In genomic region chr2:237774811-237775553, GRCh38 we compare ENCODE assay signal across 9 cellular contexts. TPM values are rescaled to one million over a fixed set of nuclear protein-coding genes. Genes with fewer than 3 reads are reported as not detected.
DNase-seq lines count a peak whose midpoint lies in the region; ATAC-seq and TF ChIP-seq lines count a peak whose summit lies in the region.
"Had no signal": no experiment of that assay in that cellular context is flagged by ENCODE, and none has a peak within 500 bp of the region (broad histone marks: within the 10 kb centered on the region; RNA-seq: fewer than 3 reads in every experiment).

No MANE protein-coding gene starts in this region.

- no peaks in the 10 kb centered on the region for H3K9me3 ChIP-seq in right cardiac atrium (ENCODE audit: control insufficient read depth, low read length)

- DNase-seq in NCI-H2081 (lab: John Stamatoyannopoulos, UW) (peak; percentile 43 to 71), NCI-H2081 treated with DMSO at 0.1 percent for 48 hours (lab: John Stamatoyannopoulos, UW) (no peak), HuH-7 (ENCODE audit: low spot score) (peak; percentile 77), RWPE1 (ENCODE audit: low spot score) (peak; percentile 55), right cardiac atrium (peak in 1 of 3 donors; percentile 63), smooth muscle cell of the brain vasculature (ENCODE audit: low read depth, low spot score) (peak; percentile 9)
- peak; percentile 41 for DNase-seq in activated naive CD8-positive, alpha-beta T cell treated with anti-CD3 and anti-CD28 coated beads, Interleukin-2, amount 50 U/mL, for 24 hours

- no peaks in the 10 kb centered on the region for H3K4me1 Mint-ChIP-seq in activated naive CD8-positive, alpha-beta T cell treated with anti-CD3 and anti-CD28 coated beads, Interleukin-2, amount 50 U/mL, for 24 hours

- H3K4me1 ChIP-seq in right cardiac atrium (ENCODE audit: control insufficient read depth, insufficient read depth, low read length), result no peaks in the 10 kb centered on the region

- H3K36me3 Mint-ChIP-seq in activated naive CD8-positive, alpha-beta T cell treated with anti-CD3 and anti-CD28 coated beads, Interleukin-2, amount 50 U/mL, for 24 hours (ENCODE audit: low read depth), result peaks cover 66% of the 10 kb centered on the region

- H3K27me3 Mint-ChIP-seq in activated naive CD8-positive, alpha-beta T cell treated with anti-CD3 and anti-CD28 coated beads, Interleukin-2, amount 50 U/mL, for 24 hours, result no peaks in the 10 kb centered on the region

- CTCF ChIA-PET in RWPE1 (lab: Yijun Ruan, JAX), result interaction anchor here (0.6 to 1.5 kb wide), 7 partner anchors 9 to 1260 kb away, joined by 3 to 5 read pairs (median 3); no protein-coding TSS in a partner anchor

- 82% methylated on average over 13 of the region's 13 CpGs for WGBS in right cardiac atrium

- ATAC-seq in activated naive CD8-positive, alpha-beta T cell treated with anti-CD3 and anti-CD28 coated beads, Interleukin-2, amount 50 U/mL, for 24 hours, result peak; percentile 68
- ATAC-seq in right cardiac atrium (peak; percentile 75 to 79), HG02610 (IDR thresholded peaks at IDR 0.05; ENCODE audit: unreplicated experiment) (no peak)

- no peak overlapping the region for H3K4me3 Mint-ChIP-seq in activated naive CD8-positive, alpha-beta T cell treated with anti-CD3 and anti-CD28 coated beads, Interleukin-2, amount 50 U/mL, for 24 hours

- TF ChIP-seq CTCF in RWPE1 (conservative IDR thresholded peaks at IDR 0.05; ENCODE audit: low read depth), result peak; percentile 75

- no peaks in the 10 kb centered on the region for H3K27me3 ChIP-seq in right cardiac atrium (ENCODE audit: control insufficient read depth, insufficient read depth)
- H3K27me3 ChIP-seq: BLaER1 treated with 17β-estradiol and CSF1 and Interleukin-3, amounts not matched to agents 10 nM and 100 nM had no signal

- POLR2A ChIA-PET in RWPE1 (lab: Yijun Ruan, JAX; ENCODE audit: low non-redundant PET), result no interaction called here

- H3K27ac ChIP-seq in RWPE1 (no peak overlapping the region), right cardiac atrium (ENCODE audit: low read length) (no peak overlapping the region)
- H3K27ac ChIP-seq: BLaER1 treated with 17β-estradiol and CSF1 and Interleukin-3, amounts not matched to agents 10 nM and 100 nM had no signal

- peak overlapping the region; percentile 27 for H3K27ac Mint-ChIP-seq in activated naive CD8-positive, alpha-beta T cell treated with anti-CD3 and anti-CD28 coated beads, Interleukin-2, amount 50 U/mL, for 24 hours

- intact Hi-C loops in right cardiac atrium (cut with DNase I), result no loop called here

- no peaks in the 10 kb centered on the region for H3K9me3 Mint-ChIP-seq in activated naive CD8-positive, alpha-beta T cell treated with anti-CD3 and anti-CD28 coated beads, Interleukin-2, amount 50 U/mL, for 24 hours

- no peak overlapping the region for H3K4me3 ChIP-seq in right cardiac atrium (ENCODE audit: low read length)
- H3K4me3 ChIP-seq: BLaER1 treated with 17β-estradiol and CSF1 and Interleukin-3, amounts not matched to agents 10 nM and 100 nM had no signal

RNA-seq across cellular contexts. Expression of gene RBM44, which starts 23.6 kb away (rescaled TPM):
- total RNA-seq in right cardiac atrium, result under 1 TPM; 0.23 to 0.70 (median 0.40) TPM
- 0.20 TPM for polyA plus RNA-seq in right cardiac atrium
